In genomic region chr9:35732185-35733108, GRCh38 we compare ENCODE assay signal across 8 cellular contexts.
DNase-seq lines count a peak whose midpoint lies in the region; ATAC-seq lines count a peak whose summit lies in the region.

TSS of gene CREB3 (plus strand) at chr9:35732666. CDS start at chr9:35732773, 107 bp downstream.
TSS of gene TLN1 (minus strand) at chr9:35732195. CDS start at chr9:35725694, 6,501 bp downstream.

- peaks cover 41% of the 10 kb centered on the region for H4K20me1 ChIP-seq in BLaER1

- peak within 1 kb of the TSS; percentile 83 for H3K27ac ChIP-seq in BLaER1
- H3K27ac ChIP-seq in cingulate gyrus (ENCODE audit: low read depth, low read length) = peak within 1 kb of the TSS; percentile 93

- H3K9me3 ChIP-seq in BLaER1 = no peaks in the 10 kb centered on the region

- H3K4me2 ChIP-seq in BLaER1 = peak within 1 kb of the TSS; percentile 91

- peaks cover 30% of the 10 kb centered on the region for H3K36me3 ChIP-seq in BLaER1

- H3K9ac ChIP-seq in BLaER1 = peak within 1 kb of the TSS; percentile 88

- DNase-seq in GM19240 (ENCODE audit: insufficient read length, low spot score) (peak; percentile 94), NCI-H524 treated with DMSO at 0.1 percent for 48 hours (lab: John Stamatoyannopoulos, UW) (peak; percentile 68), kidney tubule cell (ENCODE audit: low spot score) (peak; percentile 100)
- DNase-seq in activated CD4-positive, alpha-beta T cell treated with anti-CD3 and anti-CD28 coated beads for 4 hours = peak; percentile 94 to 95
- DNase-seq in stimulated activated CD4-positive, alpha-beta T cell treated with anti-CD3 and anti-CD28 coated beads, Interleukin-1b, Interleukin-23, amount 100 ng/mL, for 4 hours (ENCODE audit: low read depth in 2 of 2) = peak; percentile 90 to 91

- H3K4me3 ChIP-seq in BLaER1 = peak within 1 kb of the TSS; percentile 89

- H3K27me3 ChIP-seq in BLaER1 = no peaks in the 10 kb centered on the region

- ATAC-seq in HG03460 (IDR thresholded peaks at IDR 0.05; ENCODE audit: unreplicated experiment) = peak; percentile 78

- H3K4me1 ChIP-seq in BLaER1 = peaks cover 57% of the 10 kb centered on the region

Comparison
In these comparisons a context has a peak if more than half of its experiments do, and no peak if none do; other contexts are left out.
1. Peak in every context shown above with its lines: DNase-seq, ATAC-seq, H3K4me3 ChIP-seq and H3K27ac ChIP-seq.